Comparison of ENCODE assay signal across 10 cellular contexts in genomic region chr6:137202078-137202477, GRCh38. TPM values are rescaled to one million over a fixed set of nuclear protein-coding genes. Genes with fewer than 3 reads are reported as not detected.
DNase-seq lines count a peak whose midpoint lies in the region; ATAC-seq and TF ChIP-seq lines count a peak whose summit lies in the region.
"Had no signal": no experiment of that assay in that cellular context is flagged by ENCODE, and none has a peak within 500 bp of the region (broad histone marks: within the 10 kb centered on the region; RNA-seq: fewer than 3 reads in every experiment).

No MANE protein-coding gene starts in this region.

- peak; percentile 74 for ATAC-seq in HG02798 (IDR thresholded peaks at IDR 0.05; ENCODE audit: poor library complexity, unreplicated experiment)
- ATAC-seq in memory B cell (ENCODE audit: low read depth) = peak; percentile 90
- ATAC-seq in GM19463 (IDR thresholded peaks at IDR 0.05; ENCODE audit: unreplicated experiment) = no peak

- peaks cover 2% of the 10 kb centered on the region for H3K9me3 Mint-ChIP-seq in memory B cell

- H3K27me3 Mint-ChIP-seq in memory B cell = no peaks in the 10 kb centered on the region

- WGBS in transverse colon (ENCODE audit: low coverage in 1 of 2), 2 donors = 86 to 87% methylated on average over 6 of the region's 6 CpGs

- intact Hi-C loops in transverse colon (cut with DNase I; ENCODE audit: low total_unique reads) = no loop called here

- H3K27ac Mint-ChIP-seq in memory B cell = no peak overlapping the region

- H3K27me3 ChIP-seq in brain microvascular endothelial cell (replicated peaks) (no peaks in the 10 kb centered on the region), transverse colon (no peaks in the 10 kb centered on the region)

- TF ChIP-seq CTCF in C4-2B (conservative IDR thresholded peaks at IDR 0.05) = peak; percentile 72
- peak; percentile 48 for TF ChIP-seq CTCF in brain microvascular endothelial cell (IDR thresholded peaks at IDR 0.05; ENCODE audit: low read depth, low read length, missing control alignments)
- peak in 1 of 5 experiments; percentile 10 for TF ChIP-seq CTCF in transverse colon (IDR thresholded peaks at IDR 0.05)

- DNase-seq in brain microvascular endothelial cell (no peak), memory B cell (ENCODE audit: low spot score in 2 of 2) (peak in 1 of 2 donors; percentile 31), transverse colon (no peak), kidney glomerular epithelial cell (lab: John Stamatoyannopoulos, UW) (no peak), GM19238 (ENCODE audit: insufficient read length, low spot score) (no peak)
- DNase-seq: NCI-H510A; stimulated activated naive CD4-positive, alpha-beta T cell treated with Interleukin-2 at 50 U/mL for 16 hours had no signal

- TF ChIP-seq POLR2A in transverse colon (IDR thresholded peaks at IDR 0.05) = no peak

- H3K4me3 ChIP-seq in brain microvascular endothelial cell (ENCODE audit: low read depth, low read length) (no peak overlapping the region), transverse colon (no peak overlapping the region)

- H3K27ac ChIP-seq in C4-2B = no peak overlapping the region
- H3K27ac ChIP-seq in brain microvascular endothelial cell = no peak overlapping the region
- H3K27ac ChIP-seq in transverse colon = no peak overlapping the region

- peaks cover 37% of the 10 kb centered on the region for H3K36me3 Mint-ChIP-seq in memory B cell

- in situ Hi-C loops in brain microvascular endothelial cell (cut with HindIII; ENCODE audit: low pct_ligation_motif_present, low sequenced_read_pairs) (no loop called here), transverse colon (cut with MboI; ENCODE audit: low pct_ligation_motif_present in 1 of 4, low pct_unique_long_range_greater_than_20kb in 1 of 4, low sequenced_read_pairs in 3 of 4) (no loop called here)

- H3K4me3 Mint-ChIP-seq in memory B cell = no peak overlapping the region

- peaks cover 11% of the 10 kb centered on the region for H3K4me1 Mint-ChIP-seq in memory B cell

- H3K9me3 ChIP-seq in transverse colon = no peaks in the 10 kb centered on the region

- peaks cover 0 to 6% (median 0%) of the 10 kb centered on the region in 4 donors for H3K4me1 ChIP-seq in transverse colon

- TF ChIP-seq EP300 in transverse colon (IDR thresholded peaks at IDR 0.05; ENCODE audit: low read depth) = no peak

- H3K36me3 ChIP-seq in brain microvascular endothelial cell (replicated peaks) = peaks cover 31% of the 10 kb centered on the region
- H3K36me3 ChIP-seq in transverse colon = peaks cover 0 to 86% (median 35%) of the 10 kb centered on the region in 4 donors

RNA-seq across cellular contexts. Expression of gene IFNGR1, which starts 17.1 kb away (rescaled TPM):
- 100 to 1,000 TPM in 2 of 4 donors, 10 to 100 TPM in 1, 1 to 10 TPM in 1; 7.0 to 116 (median 86.8) TPM for total RNA-seq in transverse colon

RNA-seq across cellular contexts. Expression of gene IL22RA2, which starts 28.6 kb away (rescaled TPM):
- under 1 TPM in 1 of 4 donors, not detected in 3; 0.16 TPM for total RNA-seq in transverse colon
